ENCODE assay signal across 8 cellular contexts in genomic region chr16:79601092-79601977, GRCh38. TPM values are rescaled to one million over a fixed set of nuclear protein-coding genes. Genes with fewer than 3 reads are reported as not detected.
DNase-seq lines count a peak whose midpoint lies in the region; ATAC-seq and TF ChIP-seq lines count a peak whose summit lies in the region.

No MANE protein-coding gene starts in this region.

- H3K9ac ChIP-seq in Loucy (ENCODE audit: low read depth, low read length, poor library complexity, severe bottlenecking), result peak overlapping the region; percentile 46

- peak overlapping the region; percentile 95 for H3K4me3 Mint-ChIP-seq in osteocyte (ENCODE audit: unreplicated experiment)

- H3K27me3 ChIP-seq in Loucy (ENCODE audit: insufficient read depth, low read length, poor library complexity, severe bottlenecking) (no peaks in the 10 kb centered on the region), cardiac muscle cell (peaks cover 2% of the 10 kb centered on the region)

- 0 out of 2 replicates have a peak, but pooled peaks cover 3% of the 10 kb centered on the region for H3F3A ChIP-seq in Loucy (ENCODE audit: low read depth)

- H3K9me3 ChIP-seq in Loucy (ENCODE audit: insufficient read depth, low read depth, low read length) (no peaks in the 10 kb centered on the region), cardiac muscle cell (ENCODE audit: low read depth) (no peaks in the 10 kb centered on the region)

- peak overlapping the region; percentile 90 for H3K4me2 ChIP-seq in Loucy (ENCODE audit: low read depth, low read length, poor library complexity, severe bottlenecking)

- H3K9me2 ChIP-seq in Loucy (replicated peaks; ENCODE audit: low read depth, low read length), result no peaks in the 10 kb centered on the region

- H3K36me3 Mint-ChIP-seq in activated naive CD4-positive, alpha-beta T cell treated with anti-CD3 and anti-CD28 coated beads, Interleukin-2, amount 50 U/mL, for 72 hours, result peaks cover 9 to 11% of the 10 kb centered on the region in 2 donors
- H3K36me3 Mint-ChIP-seq in osteocyte (ENCODE audit: unreplicated experiment), result peaks cover 11% of the 10 kb centered on the region

- no peaks in the 10 kb centered on the region for H3K9me3 Mint-ChIP-seq in activated naive CD4-positive, alpha-beta T cell treated with anti-CD3 and anti-CD28 coated beads, Interleukin-2, amount 50 U/mL, for 72 hours
- H3K9me3 Mint-ChIP-seq in osteocyte (ENCODE audit: unreplicated experiment), result no peaks in the 10 kb centered on the region

- peak; percentile 4 to 6 for ATAC-seq in activated naive CD4-positive, alpha-beta T cell treated with anti-CD3 and anti-CD28 coated beads, Interleukin-2, amount 50 U/mL, for 72 hours

- TF ChIP-seq CTCF in Loucy (conservative IDR thresholded peaks at IDR 0.05; ENCODE audit: low read length) (no peak), cardiac muscle cell (IDR thresholded peaks at IDR 0.05; ENCODE audit: low read depth, low read length) (no peak), osteocyte (IDR thresholded peaks at IDR 0.05) (no peak)

- no peaks in the 10 kb centered on the region for H3K79me2 ChIP-seq in Loucy (ENCODE audit: insufficient read depth, low read length)

- peak overlapping the region; percentile 58 for H2AFZ ChIP-seq in Loucy (ENCODE audit: low read length)

- H4K20me1 ChIP-seq in Loucy (ENCODE audit: insufficient read depth, low read length, poor library complexity, severe bottlenecking), result no peaks in the 10 kb centered on the region

- peak overlapping the region in 1 of 2 donors; percentile 69 for H3K27ac Mint-ChIP-seq in activated naive CD4-positive, alpha-beta T cell treated with anti-CD3 and anti-CD28 coated beads, Interleukin-2, amount 50 U/mL, for 72 hours
- H3K27ac Mint-ChIP-seq in osteocyte (ENCODE audit: unreplicated experiment), result peak overlapping the region; percentile 96

- peaks cover 32% of the 10 kb centered on the region for H3K4me1 Mint-ChIP-seq in osteocyte (ENCODE audit: unreplicated experiment)

- H3K4me1 ChIP-seq in Loucy (ENCODE audit: insufficient read depth, low read length, poor library complexity, severe bottlenecking) (peaks cover 26% of the 10 kb centered on the region), cardiac muscle cell (ENCODE audit: low read depth) (peaks cover 9% of the 10 kb centered on the region)

- peak in 8 of 14 donors; percentile 42 to 91 (median 66) for DNase-seq in C1 segment of cervical spinal cord (lab: John Stamatoyannopoulos, UW)
- peak in 1 of 2 donors; percentile 18 for DNase-seq in activated naive CD4-positive, alpha-beta T cell treated with anti-CD3 and anti-CD28 coated beads, Interleukin-2, amount 50 U/mL, for 72 hours (ENCODE audit: low spot score in 2 of 2)
- peak; percentile 31 to 80 for DNase-seq in cardiac muscle cell (ENCODE audit: low read depth in 1 of 2, low spot score in 1 of 2)
- peak; percentile 87 for DNase-seq in osteocyte (ENCODE audit: extremely low spot score, unreplicated experiment)
- no peak for DNase-seq in SIG-M5 treated with dmso at 0.1 percent for 504 hours (lab: John Stamatoyannopoulos, UW; ENCODE audit: unreplicated experiment)
- DNase-seq in effector CD8-positive, alpha-beta T cell (lab: John Stamatoyannopoulos, UW), result no peak
- no peak for DNase-seq in GDM1 (lab: John Stamatoyannopoulos, UW)

- H3K4me3 ChIP-seq in Loucy (ENCODE audit: low read length, poor library complexity, severe bottlenecking) (peak overlapping the region; percentile 85), cardiac muscle cell (peak overlapping the region; percentile 42)

- no peaks in the 10 kb centered on the region for H3K27me3 Mint-ChIP-seq in osteocyte (ENCODE audit: unreplicated experiment)

- H3K27ac ChIP-seq in cardiac muscle cell, result peak overlapping the region; percentile 71

- no peaks in the 10 kb centered on the region for H3K36me3 ChIP-seq in Loucy (ENCODE audit: insufficient read depth, low read length)
- H3K36me3 ChIP-seq in cardiac muscle cell, result no peaks in the 10 kb centered on the region

RNA-seq across cellular contexts. Expression of gene MAF, which starts 0.8 kb away (rescaled TPM):
- total RNA-seq in activated naive CD4-positive, alpha-beta T cell treated with anti-CD3 and anti-CD28 coated beads, Interleukin-2, amount 50 U/mL, for 72 hours, result 10 to 100 TPM; 21.8 to 26.1 TPM
- 18.7 and 21.5 TPM in 2 replicates for total RNA-seq in cardiac muscle cell
- 3.7 and 5.9 TPM in 2 replicates for polyA plus RNA-seq in cardiac muscle cell
- total RNA-seq in osteocyte, result 63.6 and 70.3 TPM in 2 replicates

Comparison
In these comparisons a context has a peak if more than half of its experiments do, and no peak if none do; other contexts are left out.
1. DNase-seq: peak in C1 segment of cervical spinal cord (8 of 14), cardiac muscle cell (2 of 2) and osteocyte (single experiment); none in SIG-M5 treated with dmso at 0.1 percent for 504 hours (single experiment), effector CD8-positive, alpha-beta T cell (single experiment) and GDM1 (single experiment).